In the genomic region with DNA sequence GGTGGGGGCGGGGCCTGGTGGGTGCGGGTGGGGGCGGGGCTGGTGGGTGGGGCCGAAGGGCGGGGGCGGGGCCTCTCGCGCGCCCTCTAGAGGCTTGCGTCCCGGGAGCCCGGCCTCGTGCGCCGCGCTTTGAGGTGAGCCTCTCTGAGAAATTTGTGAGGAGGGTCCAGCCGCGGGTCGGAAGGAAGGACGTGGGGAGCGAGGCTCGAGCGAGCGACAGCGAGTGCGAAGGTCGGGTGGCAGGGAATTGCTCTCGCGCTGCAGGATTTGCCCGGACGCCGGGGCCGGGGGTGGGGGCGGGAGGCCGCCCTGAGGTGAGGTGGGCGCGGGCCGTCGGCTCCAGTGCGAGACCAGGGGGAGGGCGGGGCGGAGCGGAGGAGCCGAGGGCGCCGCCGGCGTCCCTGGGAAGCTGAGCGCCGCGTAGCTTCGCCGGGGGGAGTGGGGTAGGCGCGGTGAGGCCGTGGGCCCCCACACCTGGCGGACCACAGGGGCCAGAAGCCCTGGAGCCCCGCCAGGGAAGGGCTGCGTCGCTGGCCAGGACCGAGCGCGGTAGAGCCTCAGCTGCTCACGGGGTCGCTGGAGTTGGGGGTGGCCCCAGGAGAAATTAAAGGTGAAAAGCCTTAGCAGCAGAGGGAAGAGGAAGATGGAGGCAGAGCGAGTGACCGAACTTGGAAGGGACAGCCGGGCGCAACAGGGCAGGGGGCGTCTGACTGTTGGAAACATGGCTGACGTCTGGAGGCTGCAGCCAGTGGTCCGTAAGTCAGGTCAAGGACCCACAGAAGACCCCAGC, we compare ENCODE assay signal across 1 cellular context.
TF ChIP-seq lines count a peak whose summit lies in the region.

No MANE protein-coding gene starts in this region.

TF ChIP-seq in WTC11, 78 proteins besides CTCF, POLR2A, EP300 and RAD21 (continued from another document and continues in another):
- TF ChIP-seq, protein P1, sequence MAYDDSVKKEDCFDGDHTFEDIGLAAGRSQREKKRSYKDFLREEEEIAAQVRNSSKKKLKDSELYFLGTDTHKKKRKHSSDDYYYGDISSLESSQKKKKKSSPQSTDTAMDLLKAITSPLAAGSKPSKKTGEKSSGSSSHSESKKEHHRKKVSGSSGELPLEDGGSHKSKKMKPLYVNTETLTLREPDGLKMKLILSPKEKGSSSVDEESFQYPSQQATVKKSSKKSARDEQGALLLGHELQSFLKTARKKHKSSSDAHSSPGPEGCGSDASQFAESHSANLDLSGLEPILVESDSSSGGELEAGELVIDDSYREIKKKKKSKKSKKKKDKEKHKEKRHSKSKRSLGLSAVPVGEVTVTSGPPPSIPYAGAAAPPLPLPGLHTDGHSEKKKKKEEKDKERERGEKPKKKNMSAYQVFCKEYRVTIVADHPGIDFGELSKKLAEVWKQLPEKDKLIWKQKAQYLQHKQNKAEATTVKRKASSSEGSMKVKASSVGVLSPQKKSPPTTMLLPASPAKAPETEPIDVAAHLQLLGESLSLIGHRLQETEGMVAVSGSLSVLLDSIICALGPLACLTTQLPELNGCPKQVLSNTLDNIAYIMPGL (CRISPR knock-in tag; IDR thresholded peaks at IDR 0.05): peak; percentile 56; the same call in 1 of the 2 replicates
- TF ChIP-seq, protein P2, sequence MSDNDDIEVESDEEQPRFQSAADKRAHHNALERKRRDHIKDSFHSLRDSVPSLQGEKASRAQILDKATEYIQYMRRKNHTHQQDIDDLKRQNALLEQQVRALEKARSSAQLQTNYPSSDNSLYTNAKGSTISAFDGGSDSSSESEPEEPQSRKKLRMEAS (CRISPR knock-in tag; IDR thresholded peaks at IDR 0.05): peak; percentile 68; the same call in 1 of the 2 replicates
- TF ChIP-seq, protein P3, sequence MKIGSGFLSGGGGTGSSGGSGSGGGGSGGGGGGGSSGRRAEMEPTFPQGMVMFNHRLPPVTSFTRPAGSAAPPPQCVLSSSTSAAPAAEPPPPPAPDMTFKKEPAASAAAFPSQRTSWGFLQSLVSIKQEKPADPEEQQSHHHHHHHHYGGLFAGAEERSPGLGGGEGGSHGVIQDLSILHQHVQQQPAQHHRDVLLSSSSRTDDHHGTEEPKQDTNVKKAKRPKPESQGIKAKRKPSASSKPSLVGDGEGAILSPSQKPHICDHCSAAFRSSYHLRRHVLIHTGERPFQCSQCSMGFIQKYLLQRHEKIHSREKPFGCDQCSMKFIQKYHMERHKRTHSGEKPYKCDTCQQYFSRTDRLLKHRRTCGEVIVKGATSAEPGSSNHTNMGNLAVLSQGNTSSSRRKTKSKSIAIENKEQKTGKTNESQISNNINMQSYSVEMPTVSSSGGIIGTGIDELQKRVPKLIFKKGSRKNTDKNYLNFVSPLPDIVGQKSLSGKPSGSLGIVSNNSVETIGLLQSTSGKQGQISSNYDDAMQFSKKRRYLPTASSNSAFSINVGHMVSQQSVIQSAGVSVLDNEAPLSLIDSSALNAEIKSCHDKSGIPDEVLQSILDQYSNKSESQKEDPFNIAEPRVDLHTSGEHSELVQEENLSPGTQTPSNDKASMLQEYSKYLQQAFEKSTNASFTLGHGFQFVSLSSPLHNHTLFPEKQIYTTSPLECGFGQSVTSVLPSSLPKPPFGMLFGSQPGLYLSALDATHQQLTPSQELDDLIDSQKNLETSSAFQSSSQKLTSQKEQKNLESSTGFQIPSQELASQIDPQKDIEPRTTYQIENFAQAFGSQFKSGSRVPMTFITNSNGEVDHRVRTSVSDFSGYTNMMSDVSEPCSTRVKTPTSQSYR (CRISPR knock-in tag; IDR thresholded peaks at IDR 0.05): 0 out of 2 replicates have a peak, but pooled peaks have one; percentile 34
- TF ChIP-seq, protein P4, sequence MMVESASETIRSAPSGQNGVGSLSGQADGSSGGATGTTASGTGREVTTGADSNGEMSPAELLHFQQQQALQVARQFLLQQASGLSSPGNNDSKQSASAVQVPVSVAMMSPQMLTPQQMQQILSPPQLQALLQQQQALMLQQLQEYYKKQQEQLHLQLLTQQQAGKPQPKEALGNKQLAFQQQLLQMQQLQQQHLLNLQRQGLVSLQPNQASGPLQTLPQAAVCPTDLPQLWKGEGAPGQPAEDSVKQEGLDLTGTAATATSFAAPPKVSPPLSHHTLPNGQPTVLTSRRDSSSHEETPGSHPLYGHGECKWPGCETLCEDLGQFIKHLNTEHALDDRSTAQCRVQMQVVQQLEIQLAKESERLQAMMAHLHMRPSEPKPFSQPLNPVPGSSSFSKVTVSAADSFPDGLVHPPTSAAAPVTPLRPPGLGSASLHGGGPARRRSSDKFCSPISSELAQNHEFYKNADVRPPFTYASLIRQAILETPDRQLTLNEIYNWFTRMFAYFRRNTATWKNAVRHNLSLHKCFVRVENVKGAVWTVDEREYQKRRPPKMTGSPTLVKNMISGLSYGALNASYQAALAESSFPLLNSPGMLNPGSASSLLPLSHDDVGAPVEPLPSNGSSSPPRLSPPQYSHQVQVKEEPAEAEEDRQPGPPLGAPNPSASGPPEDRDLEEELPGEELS (CRISPR knock-in tag; IDR thresholded peaks at IDR 0.05): peak; percentile 57; the same call in 1 of the 2 replicates
- TF ChIP-seq, protein P5, sequence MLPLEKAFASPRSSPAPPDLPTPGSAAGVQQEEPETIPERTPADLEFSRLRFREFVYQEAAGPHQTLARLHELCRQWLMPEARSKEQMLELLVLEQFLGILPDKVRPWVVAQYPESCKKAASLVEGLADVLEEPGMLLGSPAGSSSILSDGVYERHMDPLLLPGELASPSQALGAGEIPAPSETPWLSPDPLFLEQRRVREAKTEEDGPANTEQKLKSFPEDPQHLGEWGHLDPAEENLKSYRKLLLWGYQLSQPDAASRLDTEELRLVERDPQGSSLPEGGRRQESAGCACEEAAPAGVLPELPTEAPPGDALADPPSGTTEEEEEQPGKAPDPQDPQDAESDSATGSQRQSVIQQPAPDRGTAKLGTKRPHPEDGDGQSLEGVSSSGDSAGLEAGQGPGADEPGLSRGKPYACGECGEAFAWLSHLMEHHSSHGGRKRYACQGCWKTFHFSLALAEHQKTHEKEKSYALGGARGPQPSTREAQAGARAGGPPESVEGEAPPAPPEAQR (CRISPR knock-in tag; IDR thresholded peaks at IDR 0.05): no peak
- TF ChIP-seq ZNF317 (CRISPR knock-in tag; IDR thresholded peaks at IDR 0.05; ENCODE audit: borderline replicate concordance, low read depth): no peak; the same call in 1 of the 2 replicates
- no peak for TF ChIP-seq FOXJ3 (CRISPR knock-in tag; IDR thresholded peaks at IDR 0.05; ENCODE audit: borderline replicate concordance)
- TF ChIP-seq ZNF396 (CRISPR knock-in tag; IDR thresholded peaks at IDR 0.05; ENCODE audit: borderline replicate concordance): no peak
- TF ChIP-seq, protein P6, sequence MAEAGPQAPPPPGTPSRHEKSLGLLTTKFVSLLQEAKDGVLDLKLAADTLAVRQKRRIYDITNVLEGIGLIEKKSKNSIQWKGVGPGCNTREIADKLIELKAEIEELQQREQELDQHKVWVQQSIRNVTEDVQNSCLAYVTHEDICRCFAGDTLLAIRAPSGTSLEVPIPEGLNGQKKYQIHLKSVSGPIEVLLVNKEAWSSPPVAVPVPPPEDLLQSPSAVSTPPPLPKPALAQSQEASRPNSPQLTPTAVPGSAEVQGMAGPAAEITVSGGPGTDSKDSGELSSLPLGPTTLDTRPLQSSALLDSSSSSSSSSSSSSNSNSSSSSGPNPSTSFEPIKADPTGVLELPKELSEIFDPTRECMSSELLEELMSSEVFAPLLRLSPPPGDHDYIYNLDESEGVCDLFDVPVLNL (CRISPR knock-in tag; IDR thresholded peaks at IDR 0.05; ENCODE audit: borderline replicate concordance, low read depth): no peak
- no peak for TF ChIP-seq ATF1 (CRISPR knock-in tag; IDR thresholded peaks at IDR 0.05)
- TF ChIP-seq, protein P7, sequence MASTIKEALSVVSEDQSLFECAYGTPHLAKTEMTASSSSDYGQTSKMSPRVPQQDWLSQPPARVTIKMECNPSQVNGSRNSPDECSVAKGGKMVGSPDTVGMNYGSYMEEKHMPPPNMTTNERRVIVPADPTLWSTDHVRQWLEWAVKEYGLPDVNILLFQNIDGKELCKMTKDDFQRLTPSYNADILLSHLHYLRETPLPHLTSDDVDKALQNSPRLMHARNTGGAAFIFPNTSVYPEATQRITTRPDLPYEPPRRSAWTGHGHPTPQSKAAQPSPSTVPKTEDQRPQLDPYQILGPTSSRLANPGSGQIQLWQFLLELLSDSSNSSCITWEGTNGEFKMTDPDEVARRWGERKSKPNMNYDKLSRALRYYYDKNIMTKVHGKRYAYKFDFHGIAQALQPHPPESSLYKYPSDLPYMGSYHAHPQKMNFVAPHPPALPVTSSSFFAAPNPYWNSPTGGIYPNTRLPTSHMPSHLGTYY (CRISPR knock-in tag; IDR thresholded peaks at IDR 0.05): no peak
- TF ChIP-seq ETV6 (CRISPR knock-in tag; IDR thresholded peaks at IDR 0.05): peak; percentile 77
- TF ChIP-seq HMGA2 (CRISPR knock-in tag; IDR thresholded peaks at IDR 0.05): no peak
- no peak for TF ChIP-seq NFYB (CRISPR knock-in tag; conservative IDR thresholded peaks at IDR 0.05; ENCODE audit: low read depth)
- TF ChIP-seq, protein P8, sequence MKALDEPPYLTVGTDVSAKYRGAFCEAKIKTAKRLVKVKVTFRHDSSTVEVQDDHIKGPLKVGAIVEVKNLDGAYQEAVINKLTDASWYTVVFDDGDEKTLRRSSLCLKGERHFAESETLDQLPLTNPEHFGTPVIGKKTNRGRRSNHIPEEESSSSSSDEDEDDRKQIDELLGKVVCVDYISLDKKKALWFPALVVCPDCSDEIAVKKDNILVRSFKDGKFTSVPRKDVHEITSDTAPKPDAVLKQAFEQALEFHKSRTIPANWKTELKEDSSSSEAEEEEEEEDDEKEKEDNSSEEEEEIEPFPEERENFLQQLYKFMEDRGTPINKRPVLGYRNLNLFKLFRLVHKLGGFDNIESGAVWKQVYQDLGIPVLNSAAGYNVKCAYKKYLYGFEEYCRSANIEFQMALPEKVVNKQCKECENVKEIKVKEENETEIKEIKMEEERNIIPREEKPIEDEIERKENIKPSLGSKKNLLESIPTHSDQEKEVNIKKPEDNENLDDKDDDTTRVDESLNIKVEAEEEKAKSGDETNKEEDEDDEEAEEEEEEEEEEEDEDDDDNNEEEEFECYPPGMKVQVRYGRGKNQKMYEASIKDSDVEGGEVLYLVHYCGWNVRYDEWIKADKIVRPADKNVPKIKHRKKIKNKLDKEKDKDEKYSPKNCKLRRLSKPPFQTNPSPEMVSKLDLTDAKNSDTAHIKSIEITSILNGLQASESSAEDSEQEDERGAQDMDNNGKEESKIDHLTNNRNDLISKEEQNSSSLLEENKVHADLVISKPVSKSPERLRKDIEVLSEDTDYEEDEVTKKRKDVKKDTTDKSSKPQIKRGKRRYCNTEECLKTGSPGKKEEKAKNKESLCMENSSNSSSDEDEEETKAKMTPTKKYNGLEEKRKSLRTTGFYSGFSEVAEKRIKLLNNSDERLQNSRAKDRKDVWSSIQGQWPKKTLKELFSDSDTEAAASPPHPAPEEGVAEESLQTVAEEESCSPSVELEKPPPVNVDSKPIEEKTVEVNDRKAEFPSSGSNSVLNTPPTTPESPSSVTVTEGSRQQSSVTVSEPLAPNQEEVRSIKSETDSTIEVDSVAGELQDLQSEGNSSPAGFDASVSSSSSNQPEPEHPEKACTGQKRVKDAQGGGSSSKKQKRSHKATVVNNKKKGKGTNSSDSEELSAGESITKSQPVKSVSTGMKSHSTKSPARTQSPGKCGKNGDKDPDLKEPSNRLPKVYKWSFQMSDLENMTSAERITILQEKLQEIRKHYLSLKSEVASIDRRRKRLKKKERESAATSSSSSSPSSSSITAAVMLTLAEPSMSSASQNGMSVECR (CRISPR knock-in tag; IDR thresholded peaks at IDR 0.05; ENCODE audit: borderline replicate concordance): peak; percentile 54; the same call in 1 of the 2 replicates
- TF ChIP-seq FOXK1 (CRISPR knock-in tag; IDR thresholded peaks at IDR 0.05): peak; percentile 45; the same call in 1 of the 2 replicates
- TF ChIP-seq, protein P9, sequence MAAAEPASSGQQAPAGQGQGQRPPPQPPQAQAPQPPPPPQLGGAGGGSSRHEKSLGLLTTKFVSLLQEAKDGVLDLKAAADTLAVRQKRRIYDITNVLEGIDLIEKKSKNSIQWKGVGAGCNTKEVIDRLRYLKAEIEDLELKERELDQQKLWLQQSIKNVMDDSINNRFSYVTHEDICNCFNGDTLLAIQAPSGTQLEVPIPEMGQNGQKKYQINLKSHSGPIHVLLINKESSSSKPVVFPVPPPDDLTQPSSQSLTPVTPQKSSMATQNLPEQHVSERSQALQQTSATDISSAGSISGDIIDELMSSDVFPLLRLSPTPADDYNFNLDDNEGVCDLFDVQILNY (CRISPR knock-in tag; IDR thresholded peaks at IDR 0.05): no peak
- no peak for TF ChIP-seq CREM (CRISPR knock-in tag; IDR thresholded peaks at IDR 0.05)
- TF ChIP-seq GRHL2 (CRISPR knock-in tag; IDR thresholded peaks at IDR 0.05; ENCODE audit: insufficient replicate concordance, severe bottlenecking): no peak
- TF ChIP-seq ELF4 (CRISPR knock-in tag; IDR thresholded peaks at IDR 0.05; ENCODE audit: low read depth): 0 out of 2 replicates have a peak, but pooled peaks have one; percentile 62
- TF ChIP-seq, protein P10, sequence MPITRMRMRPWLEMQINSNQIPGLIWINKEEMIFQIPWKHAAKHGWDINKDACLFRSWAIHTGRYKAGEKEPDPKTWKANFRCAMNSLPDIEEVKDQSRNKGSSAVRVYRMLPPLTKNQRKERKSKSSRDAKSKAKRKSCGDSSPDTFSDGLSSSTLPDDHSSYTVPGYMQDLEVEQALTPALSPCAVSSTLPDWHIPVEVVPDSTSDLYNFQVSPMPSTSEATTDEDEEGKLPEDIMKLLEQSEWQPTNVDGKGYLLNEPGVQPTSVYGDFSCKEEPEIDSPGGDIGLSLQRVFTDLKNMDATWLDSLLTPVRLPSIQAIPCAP (CRISPR knock-in tag; IDR thresholded peaks at IDR 0.05): 0 out of 2 replicates have a peak, but pooled peaks have one; percentile 55
- TF ChIP-seq, protein P11, sequence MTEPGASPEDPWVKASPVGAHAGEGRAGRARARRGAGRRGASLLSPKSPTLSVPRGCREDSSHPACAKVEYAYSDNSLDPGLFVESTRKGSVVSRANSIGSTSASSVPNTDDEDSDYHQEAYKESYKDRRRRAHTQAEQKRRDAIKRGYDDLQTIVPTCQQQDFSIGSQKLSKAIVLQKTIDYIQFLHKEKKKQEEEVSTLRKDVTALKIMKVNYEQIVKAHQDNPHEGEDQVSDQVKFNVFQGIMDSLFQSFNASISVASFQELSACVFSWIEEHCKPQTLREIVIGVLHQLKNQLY (CRISPR knock-in tag; IDR thresholded peaks at IDR 0.05): no peak
- TF ChIP-seq, protein P12, sequence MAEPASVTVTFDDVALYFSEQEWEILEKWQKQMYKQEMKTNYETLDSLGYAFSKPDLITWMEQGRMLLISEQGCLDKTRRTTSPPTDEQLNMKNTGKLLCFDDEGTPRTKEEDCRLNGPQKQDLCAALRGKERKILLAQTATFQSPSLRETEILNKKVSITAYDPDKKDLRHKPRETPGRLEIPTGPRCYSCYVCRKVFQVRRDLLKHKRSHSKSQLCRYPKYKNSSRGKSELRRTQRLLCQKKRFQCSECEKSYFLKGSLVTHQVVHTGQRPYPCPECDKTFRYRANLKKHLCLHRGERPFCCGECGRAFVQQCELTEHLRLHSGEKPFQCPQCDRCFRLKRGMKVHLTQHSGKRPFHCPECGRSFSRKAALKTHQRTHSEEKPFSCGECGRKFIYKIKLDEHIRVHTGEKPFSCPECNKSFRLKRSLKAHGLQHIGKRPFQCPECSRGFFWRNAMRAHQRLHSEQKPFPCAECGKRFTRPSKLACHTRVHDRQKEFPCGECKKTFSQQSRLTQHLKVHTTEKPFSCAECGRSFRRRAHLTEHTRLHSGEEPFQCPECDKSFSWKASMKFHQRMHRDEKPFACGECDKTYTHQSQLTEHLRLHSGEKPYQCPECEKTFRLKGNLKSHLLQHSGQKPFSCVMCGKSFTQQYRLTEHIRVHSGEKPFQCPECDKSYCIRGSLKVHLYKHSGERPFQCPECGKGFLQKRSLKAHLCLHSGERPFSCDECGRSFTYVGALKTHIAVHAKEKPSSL (CRISPR knock-in tag; conservative IDR thresholded peaks at IDR 0.05): no peak
- no peak for TF ChIP-seq NR3C1 (CRISPR knock-in tag; conservative IDR thresholded peaks at IDR 0.05; ENCODE audit: low read depth)
- TF ChIP-seq RORB (CRISPR knock-in tag; IDR thresholded peaks at IDR 0.05): no peak
- TF ChIP-seq ZBTB21 (CRISPR knock-in tag; IDR thresholded peaks at IDR 0.05; ENCODE audit: borderline replicate concordance): no peak
- TF ChIP-seq, protein P13, sequence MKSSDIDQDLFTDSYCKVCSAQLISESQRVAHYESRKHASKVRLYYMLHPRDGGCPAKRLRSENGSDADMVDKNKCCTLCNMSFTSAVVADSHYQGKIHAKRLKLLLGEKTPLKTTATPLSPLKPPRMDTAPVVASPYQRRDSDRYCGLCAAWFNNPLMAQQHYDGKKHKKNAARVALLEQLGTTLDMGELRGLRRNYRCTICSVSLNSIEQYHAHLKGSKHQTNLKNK (CRISPR knock-in tag; IDR thresholded peaks at IDR 0.05): no peak
